ENCODE assay signal across 1 cellular context in genomic region chr11:77084581-77085191, GRCh38.
TF ChIP-seq lines count a peak whose summit lies in the region.

No MANE protein-coding gene starts in this region.

TF ChIP-seq in HepG2, 621 proteins besides CTCF, POLR2A, EP300 and RAD21:
- TF ChIP-seq ZSCAN20 (CRISPR knock-in tag; IDR thresholded peaks at IDR 0.05; ENCODE audit: borderline replicate concordance) (no peak), ZNF768 (CRISPR knock-in tag; IDR thresholded peaks at IDR 0.05) (peak; percentile 75; the same call in 1 of the 2 replicates), TRAFD1 (CRISPR knock-in tag; IDR thresholded peaks at IDR 0.05; ENCODE audit: borderline replicate concordance) (no peak), SMARCE1 (IDR thresholded peaks at IDR 0.05; ENCODE audit: borderline replicate concordance) (no peak)
